ENCODE assay signal across 2 cellular contexts in the genomic region with DNA sequence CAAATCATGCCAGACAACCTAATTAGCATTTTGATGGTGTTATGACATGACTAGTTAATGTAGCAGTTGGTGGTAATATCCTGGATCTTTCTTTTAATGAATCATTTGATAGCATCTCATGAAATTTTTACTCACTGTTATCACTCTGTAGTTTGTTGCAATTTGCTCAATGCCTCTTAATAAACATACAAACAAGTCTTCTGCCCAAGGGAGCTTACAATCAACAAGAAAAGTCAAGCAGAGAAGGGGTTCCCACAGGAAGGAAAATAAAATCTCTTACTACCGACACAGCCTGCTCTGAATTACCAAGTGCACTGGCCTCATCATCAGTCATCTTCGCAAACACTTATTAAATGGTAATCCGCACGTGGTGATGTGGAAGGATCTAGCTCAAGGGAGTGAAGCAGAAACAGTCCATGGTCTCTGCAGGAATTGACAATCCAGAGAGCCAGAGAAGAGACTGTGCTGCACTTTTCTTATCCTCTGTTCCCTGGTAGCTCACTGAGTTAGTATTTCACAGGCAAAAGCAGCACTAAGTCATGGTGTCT.
TF ChIP-seq lines count a peak whose summit lies in the region.

No MANE protein-coding gene starts in this region.

TF ChIP-seq in GM23338, 12 proteins besides CTCF, POLR2A, EP300 and RAD21 (continued from another document and continues in another):
- TF ChIP-seq REST (IDR thresholded peaks at IDR 0.05; ENCODE audit: unreplicated experiment) (no peak), EZH2 (IDR thresholded peaks at IDR 0.05; ENCODE audit: low read depth, unreplicated experiment) (no peak), STAT1 (IDR thresholded peaks at IDR 0.05; ENCODE audit: unreplicated experiment) (no peak), ZNF331 (CRISPR knock-in tag; IDR thresholded peaks at IDR 0.05; ENCODE audit: low read depth) (no peak), CREB1 (CRISPR knock-in tag; IDR thresholded peaks at IDR 0.05; ENCODE audit: low read depth) (no peak), EZH2phosphoT487 (IDR thresholded peaks at IDR 0.05; ENCODE audit: unreplicated experiment) (no peak), JUNB (IDR thresholded peaks at IDR 0.05; ENCODE audit: unreplicated experiment) (no peak), ETS1 (IDR thresholded peaks at IDR 0.05) (no peak), POLR2AphosphoS5 (IDR thresholded peaks at IDR 0.05; ENCODE audit: low read depth) (no peak)

TF ChIP-seq in SK-N-SH, 30 proteins besides CTCF, POLR2A, EP300 and RAD21 (continued from another document):
- TF ChIP-seq ZBTB33 (IDR thresholded peaks at IDR 0.05; ENCODE audit: borderline replicate concordance, low read depth) (no peak), ELF1 (IDR thresholded peaks at IDR 0.05) (no peak), FOXM1 (IDR thresholded peaks at IDR 0.05; ENCODE audit: low read depth) (no peak)
- TF ChIP-seq, protein P1, sequence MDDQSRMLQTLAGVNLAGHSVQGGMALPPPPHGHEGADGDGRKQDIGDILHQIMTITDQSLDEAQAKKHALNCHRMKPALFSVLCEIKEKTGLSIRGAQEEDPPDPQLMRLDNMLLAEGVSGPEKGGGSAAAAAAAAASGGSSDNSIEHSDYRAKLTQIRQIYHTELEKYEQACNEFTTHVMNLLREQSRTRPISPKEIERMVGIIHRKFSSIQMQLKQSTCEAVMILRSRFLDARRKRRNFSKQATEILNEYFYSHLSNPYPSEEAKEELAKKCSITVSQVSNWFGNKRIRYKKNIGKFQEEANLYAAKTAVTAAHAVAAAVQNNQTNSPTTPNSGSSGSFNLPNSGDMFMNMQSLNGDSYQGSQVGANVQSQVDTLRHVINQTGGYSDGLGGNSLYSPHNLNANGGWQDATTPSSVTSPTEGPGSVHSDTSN (IDR thresholded peaks at IDR 0.05) = no peak
